In the genomic region with DNA sequence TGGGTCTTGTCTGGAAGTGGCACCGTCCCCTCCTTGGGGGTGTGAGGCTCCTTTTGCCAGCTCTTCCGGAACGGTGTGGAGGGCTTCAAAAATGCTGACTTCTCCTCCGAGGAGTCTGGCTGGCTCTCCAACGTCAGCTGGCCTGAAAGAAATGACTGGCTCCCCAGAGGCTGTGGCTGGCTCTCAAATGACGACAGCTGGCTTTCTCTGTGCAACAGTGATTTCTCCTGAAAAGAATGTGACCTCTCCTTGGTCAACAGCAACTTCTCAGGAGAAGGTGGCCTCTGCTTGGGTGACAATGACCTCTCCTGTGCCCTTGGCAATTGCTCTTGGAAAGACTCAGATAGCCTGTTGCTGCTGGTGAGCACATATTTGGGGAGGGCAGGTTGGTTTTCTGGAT, we compare ENCODE assay signal across 1 cellular context.
TF ChIP-seq lines count a peak whose summit lies in the region.

No MANE protein-coding gene starts in this region.

TF ChIP-seq in H1, 55 proteins besides CTCF, POLR2A, EP300 and RAD21:
- no peak for TF ChIP-seq BACH1 (IDR thresholded peaks at IDR 0.05; ENCODE audit: low read length)
- TF ChIP-seq, protein P1, sequence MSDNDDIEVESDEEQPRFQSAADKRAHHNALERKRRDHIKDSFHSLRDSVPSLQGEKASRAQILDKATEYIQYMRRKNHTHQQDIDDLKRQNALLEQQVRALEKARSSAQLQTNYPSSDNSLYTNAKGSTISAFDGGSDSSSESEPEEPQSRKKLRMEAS (IDR thresholded peaks at IDR 0.05) = no peak
- TF ChIP-seq, protein P2, sequence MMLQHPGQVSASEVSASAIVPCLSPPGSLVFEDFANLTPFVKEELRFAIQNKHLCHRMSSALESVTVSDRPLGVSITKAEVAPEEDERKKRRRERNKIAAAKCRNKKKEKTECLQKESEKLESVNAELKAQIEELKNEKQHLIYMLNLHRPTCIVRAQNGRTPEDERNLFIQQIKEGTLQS (IDR thresholded peaks at IDR 0.05; ENCODE audit: insufficient read depth, low read depth, low read length) = no peak
- TF ChIP-seq POU5F1 (IDR thresholded peaks at IDR 0.05; ENCODE audit: low read depth, low read length) = no peak
- no peak for TF ChIP-seq SAP30 (IDR thresholded peaks at IDR 0.05; ENCODE audit: insufficient read depth, insufficient replicate concordance, low read length)
- TF ChIP-seq EGR1 (IDR thresholded peaks at IDR 0.05; ENCODE audit: borderline replicate concordance, low read depth, low read length) = no peak
- TF ChIP-seq KDM5A (IDR thresholded peaks at IDR 0.05; ENCODE audit: low read length) = no peak
- TF ChIP-seq SIN3A (conservative IDR thresholded peaks at IDR 0.05 in 1 of 2, IDR thresholded peaks at IDR 0.05 in 1 of 2; ENCODE audit: low read depth in 1 of 2, low read length in 2 of 2) = no peak
- TF ChIP-seq CREB1 (IDR thresholded peaks at IDR 0.05) = no peak
- TF ChIP-seq NANOG (IDR thresholded peaks at IDR 0.05; ENCODE audit: insufficient read depth, low read depth, low read length, poor library complexity, severe bottlenecking) = no peak
- TF ChIP-seq RNF2 (IDR thresholded peaks at IDR 0.05; ENCODE audit: borderline replicate concordance, low read depth, low read length, missing control alignments, poor library complexity, severe bottlenecking) = no peak
- no peak for TF ChIP-seq MAFK (IDR thresholded peaks at IDR 0.05; ENCODE audit: low read depth, low read length)
- TF ChIP-seq TEAD4 (IDR thresholded peaks at IDR 0.05; ENCODE audit: low read depth, low read length) = no peak
- no peak for TF ChIP-seq EZH2 (IDR thresholded peaks at IDR 0.05; ENCODE audit: low read depth, low read length, severe bottlenecking)
- no peak for TF ChIP-seq TCF12 (IDR thresholded peaks at IDR 0.05; ENCODE audit: low read depth, low read length)
